25 cellular contexts compared by ENCODE assay signal in the genomic region with DNA sequence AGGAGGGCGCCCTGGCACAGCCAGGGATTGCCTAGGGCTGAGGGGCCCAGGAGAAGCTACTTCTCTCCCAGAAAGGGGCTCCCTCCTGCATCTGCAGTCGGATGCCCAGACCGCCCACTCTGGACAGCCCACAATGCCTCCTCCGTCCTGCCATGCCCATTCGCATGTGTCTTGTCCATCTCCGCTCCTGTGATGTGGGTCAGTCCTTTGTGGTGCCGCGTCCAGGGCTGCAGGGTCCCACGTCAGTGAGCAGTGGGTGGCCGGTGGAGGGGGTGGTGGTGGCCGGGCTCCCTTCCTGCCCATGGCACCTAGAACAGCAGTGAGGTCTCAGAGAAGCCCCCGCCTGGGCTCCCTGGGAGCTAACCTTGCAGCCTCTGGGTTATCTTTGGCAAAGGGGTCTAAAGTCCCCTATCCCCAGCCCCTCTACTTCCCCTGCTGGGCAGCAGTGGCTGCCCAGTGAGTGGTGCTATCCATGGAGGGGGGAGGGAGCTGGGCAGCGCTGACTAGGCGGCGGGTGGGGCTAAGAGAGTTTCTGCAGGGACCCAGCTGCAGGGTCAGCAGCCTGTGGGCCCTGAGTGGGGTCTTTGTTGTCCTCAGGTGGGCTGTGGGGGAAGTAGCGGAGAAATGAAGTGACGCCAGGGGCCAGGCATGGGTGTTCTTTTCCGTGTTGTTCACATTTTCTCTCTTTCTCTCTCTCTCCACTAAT. TPM values are rescaled to one million over a fixed set of nuclear protein-coding genes. Genes with fewer than 3 reads are reported as not detected.
"Had no signal": no experiment of that assay in that cellular context is flagged by ENCODE, and none has a peak within 500 bp of the region (broad histone marks: within the 10 kb centered on the region; RNA-seq: fewer than 3 reads in every experiment).

No MANE protein-coding gene starts in this region.

- H3K27ac Mint-ChIP-seq: natural killer cell had no signal

- H3K9ac ChIP-seq: neural progenitor cell, parathyroid adenoma had no signal

- H2AFZ ChIP-seq: neural progenitor cell, parathyroid adenoma had no signal

- ATAC-seq: esophagus mucosa, heart right ventricle, left lobe of liver, natural killer cell, psoas muscle, right lobe of liver, upper lobe of right lung had no signal

- H3K27ac ChIP-seq: heart right ventricle, neural progenitor cell, parathyroid adenoma, psoas muscle, right lobe of liver, skin epidermis, suprapubic skin, thyroid gland, upper lobe of right lung, vagina had no signal

- H3K79me2 ChIP-seq: parathyroid adenoma had no signal

- H3K4me3 ChIP-seq: heart right ventricle, neural progenitor cell, psoas muscle, right lobe of liver, skin epidermis, suprapubic skin, thyroid gland, upper lobe of right lung, vagina had no signal

- H3K36me3 ChIP-seq: heart right ventricle, neural progenitor cell, right lobe of liver, suprapubic skin, thyroid gland, upper lobe of right lung, vagina had no signal

- H3K9me3 Mint-ChIP-seq: natural killer cell, neural progenitor cell had no signal

- H3K4me1 Mint-ChIP-seq: natural killer cell had no signal

- DNase-seq: cortex of kidney; effector CD8-positive, alpha-beta T cell; heart right ventricle; natural killer cell; occipital lobe; retina; stimulated activated CD4-positive, alpha-beta T cell treated with anti-CD3 and anti-CD28 coated beads, Interleukin-12 subunit alpha, Interleukin-12 subunit beta, amount 100 ng/mL, for 4 hours; stimulated activated naive CD4-positive, alpha-beta T cell treated with Interleukin-2 at 50 U/mL for 16 hours; thyroid gland; upper lobe of right lung had no signal

- H3K4me1 ChIP-seq: heart right ventricle, parathyroid adenoma, psoas muscle, suprapubic skin, thyroid gland, upper lobe of right lung, vagina had no signal

- H3K36me3 Mint-ChIP-seq: natural killer cell had no signal

- H3K4me3 Mint-ChIP-seq: natural killer cell, neural progenitor cell had no signal

- H3K9me3 ChIP-seq: heart right ventricle, psoas muscle, right lobe of liver, suprapubic skin, thyroid gland, upper lobe of right lung, vagina had no signal

- H3K27me3 ChIP-seq: dorsolateral prefrontal cortex, heart right ventricle, neural progenitor cell, right lobe of liver, suprapubic skin, thyroid gland, upper lobe of right lung, vagina had no signal

RNA-seq across cellular contexts. Expression of a gene that starts 41.1 kb away (rescaled TPM):
- total RNA-seq: esophagus mucosa, glomerular endothelial cell, left lobe of liver, mucosa of gallbladder, natural killer cell, right lobe of liver, suprapubic skin, upper lobe of right lung had no signal

RNA-seq across cellular contexts. Expression of a gene that starts 56.3 kb away (rescaled TPM):
- total RNA-seq: esophagus mucosa, fibroblast of lung, frontal cortex, glomerular endothelial cell, left lobe of liver, lower leg skin, mucosa of gallbladder, natural killer cell, occipital lobe, right lobe of liver, suprapubic skin, thyroid gland, upper lobe of right lung, vagina had no signal
